Comparison of ENCODE assay signal across 22 cellular contexts in the genomic region with DNA sequence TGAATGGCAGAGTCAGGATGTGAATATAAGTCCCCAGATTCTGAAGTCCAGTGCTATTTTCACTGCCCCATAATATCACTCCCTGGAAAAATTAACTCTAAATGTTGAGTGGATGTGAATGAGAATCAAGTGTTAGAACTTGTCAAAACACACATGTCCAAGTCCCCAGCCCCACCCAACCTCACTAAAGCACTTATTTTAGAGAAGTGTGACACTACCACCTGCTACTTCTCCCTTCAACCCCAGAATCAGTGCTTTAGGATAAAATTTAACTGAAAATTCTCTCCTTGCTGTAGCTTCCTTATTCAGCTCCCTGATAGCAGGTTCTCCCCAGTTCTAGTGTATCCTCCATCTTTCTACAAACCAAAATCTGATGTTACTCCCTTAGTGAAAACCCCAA. TPM values are rescaled to one million over a fixed set of nuclear protein-coding genes. Genes with fewer than 3 reads are reported as not detected.
DNase-seq lines count a peak whose midpoint lies in the region; ATAC-seq and TF ChIP-seq lines count a peak whose summit lies in the region.
"Had no signal": no experiment of that assay in that cellular context is flagged by ENCODE, and none has a peak within 500 bp of the region (broad histone marks: within the 10 kb centered on the region; RNA-seq: fewer than 3 reads in every experiment).

No MANE protein-coding gene starts in this region.

- H3K4me1 Mint-ChIP-seq in activated B cell treated with CpG ODN at 0.5 μM for 24 hours: peaks cover 61% of the 10 kb centered on the region
- peaks cover 50 to 75% (median 71%) of the 10 kb centered on the region in 3 donors for H3K4me1 Mint-ChIP-seq in naive B cell

- H3K27me3 Mint-ChIP-seq in activated B cell treated with CpG ODN at 0.5 μM for 24 hours (no peaks in the 10 kb centered on the region), naive B cell (no peaks in the 10 kb centered on the region)
- H3K27me3 Mint-ChIP-seq: IgD-negative memory B cell had no signal

- peak; percentile 45 for ATAC-seq in activated B cell treated with CpG ODN at 0.5 μM for 24 hours (ENCODE audit: low read depth)
- ATAC-seq in naive B cell (ENCODE audit: low read depth in 2 of 2): peak; percentile 73 to 80
- ATAC-seq in HG03520 (IDR thresholded peaks at IDR 0.05; ENCODE audit: unreplicated experiment): no peak
- ATAC-seq in GM21576 (IDR thresholded peaks at IDR 0.05; ENCODE audit: unreplicated experiment): no peak
- no peak for ATAC-seq in GM18502 (IDR thresholded peaks at IDR 0.05; ENCODE audit: poor library complexity, unreplicated experiment)
- ATAC-seq: GM12878, HCT116 had no signal

- intact Hi-C loops in activated B cell treated with CpG ODN at 0.5 μM for 24 hours (cut with micrococcal nuclease): no loop called here

- TF ChIP-seq CTCF in activated B cell treated with CpG ODN at 0.5 μM for 24 hours (IDR thresholded peaks at IDR 0.05): no peak

- peaks cover 12% of the 10 kb centered on the region for H3K36me3 Mint-ChIP-seq in activated B cell treated with CpG ODN at 0.5 μM for 24 hours (ENCODE audit: low read depth)
- no peaks in the 10 kb centered on the region for H3K36me3 Mint-ChIP-seq in naive B cell

- peak overlapping the region; percentile 36 for H3K4me3 Mint-ChIP-seq in activated B cell treated with CpG ODN at 0.5 μM for 24 hours
- H3K4me3 Mint-ChIP-seq in naive B cell: peak overlapping the region in 5 of 8 donors; percentile 21 to 55 (median 46)

- POLR2A ChIA-PET in activated B cell treated with CpG ODN at 0.5 μM for 24 hours (lab: Charles Lee): interaction anchor here (0.6 kb wide), 1 partner anchor 36 kb away, joined by 5 read pairs; a partner anchor contains a TSS

- CTCF ChIA-PET in activated B cell treated with CpG ODN at 0.5 μM for 24 hours (lab: Charles Lee): no interaction called here

- H3K27ac Mint-ChIP-seq in activated B cell treated with CpG ODN at 0.5 μM for 24 hours: no peak overlapping the region
- peak overlapping the region in 5 of 6 donors; percentile 6 to 78 (median 34) for H3K27ac Mint-ChIP-seq in naive B cell

- DNase-seq in NOMO-1 treated with DMSO at 0.1 percent for 48 hours (lab: John Stamatoyannopoulos, UW; ENCODE audit: unreplicated experiment) (peak; percentile 9), NOMO-1 treated with dmso at 0.1 percent for 144 hours (lab: John Stamatoyannopoulos, UW; ENCODE audit: unreplicated experiment) (no peak), CD1c-positive myeloid dendritic cell (ENCODE audit: extremely low spot score) (peak; percentile 39), activated B cell treated with CpG ODN at 0.5 μM for 24 hours (no peak), naive B cell (peak; percentile 31)
- DNase-seq: ACHN; DND-41; NCI-H1694; NCI-H2081; NCI-H2171; NCI-H345; NCI-H524; NCI-H774; NK-92 treated with Interleukin-12 subunit alpha and Interleukin-12 subunit beta, amount 100 ng/mL, for 24 hours; Peyer's patch; SJCRH30 had no signal

- H3K9me3 Mint-ChIP-seq in activated B cell treated with CpG ODN at 0.5 μM for 24 hours: peaks cover 4% of the 10 kb centered on the region
- H3K9me3 Mint-ChIP-seq in naive B cell: peaks cover 0 to 4% (median 0%) of the 10 kb centered on the region in 7 donors

RNA-seq across cellular contexts. Expression of a gene that starts 35.8 kb away (rescaled TPM):
- total RNA-seq in activated B cell treated with CpG ODN at 0.5 μM for 24 hours: 191 and 201 TPM in 2 replicates
- polyA plus RNA-seq in naive B cell (ENCODE audit: low read depth in 6 of 6): 10 to 100 TPM; 15.8 to 40.7 (median 31.7) TPM

Comparison
In these comparisons a context has a peak if more than half of its experiments do, and no peak if none do; other contexts are left out.
1. DNase-seq: peak in NOMO-1 treated with DMSO at 0.1 percent for 48 hours (single experiment), CD1c-positive myeloid dendritic cell (single experiment) and naive B cell (single experiment); none in NOMO-1 treated with dmso at 0.1 percent for 144 hours (single experiment) and activated B cell treated with CpG ODN at 0.5 μM for 24 hours (single experiment).
2. ATAC-seq: peak in activated B cell treated with CpG ODN at 0.5 μM for 24 hours (single experiment) and naive B cell (2 of 2); none in HG03520 (single experiment), GM21576 (single experiment) and GM18502 (single experiment).